7 cellular contexts compared by ENCODE assay signal in the genomic region with DNA sequence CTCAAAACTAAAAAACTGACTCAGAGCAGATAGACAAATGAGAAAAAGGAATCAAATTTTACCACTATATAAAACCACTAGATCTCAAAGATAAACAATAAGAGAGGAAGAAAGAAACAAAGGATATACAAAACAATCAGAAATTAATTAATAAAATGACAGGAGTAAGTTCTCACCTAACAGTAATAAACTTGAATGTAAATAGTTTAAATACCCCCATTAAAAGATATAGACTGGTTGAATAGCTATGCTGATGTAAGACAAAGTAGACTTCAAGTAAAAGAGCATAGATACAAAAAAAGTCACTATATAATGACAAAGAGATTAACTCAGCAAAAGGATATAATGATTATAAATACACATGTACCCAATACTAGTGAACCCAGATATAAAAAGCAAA.
"Had no signal": no experiment of that assay in that cellular context is flagged by ENCODE, and none has a peak within 500 bp of the region (broad histone marks: within the 10 kb centered on the region; RNA-seq: fewer than 3 reads in every experiment).

No MANE protein-coding gene starts in this region.

- H3K4me2 ChIP-seq: KMS-11 had no signal

- FAIRE-seq: HepG2, HTR-8/SVneo had no signal

- H3K27ac ChIP-seq: HL-60, KMS-11 had no signal

- DNase-seq: IMR-90, KBM-7, KG1 had no signal

- H3K9ac ChIP-seq: KMS-11 had no signal

- ATAC-seq: HepG2 had no signal
